25 cellular contexts compared by ENCODE assay signal in the genomic region with DNA sequence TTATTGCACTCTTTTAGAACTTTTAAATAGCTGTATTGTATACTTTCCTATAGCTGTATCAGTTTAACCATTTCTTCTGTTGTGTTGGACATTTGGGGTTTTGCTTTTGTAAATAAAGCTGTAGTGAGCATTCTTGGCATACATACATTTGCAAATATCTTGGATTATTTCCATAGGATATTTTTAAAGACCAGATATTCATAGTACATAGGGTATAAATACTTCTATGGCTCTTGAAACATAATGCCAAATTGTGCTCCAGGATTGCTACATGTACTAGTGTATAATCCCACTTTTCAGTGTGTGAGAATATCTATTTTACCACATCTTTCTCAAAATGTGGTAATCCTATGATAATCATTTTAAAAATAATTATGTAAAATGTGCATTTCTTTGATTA.
"Had no signal": no experiment of that assay in that cellular context is flagged by ENCODE, and none has a peak within 500 bp of the region (broad histone marks: within the 10 kb centered on the region; RNA-seq: fewer than 3 reads in every experiment).

No MANE protein-coding gene starts in this region.

- H3K4me1 ChIP-seq: breast epithelium had no signal

- ATAC-seq: activated CD4-positive, CD25-positive, alpha-beta regulatory T cell treated with anti-CD3 and anti-CD28 coated beads, Interleukin-2, amount 50 U/mL, for 24 hours; activated CD8-positive, alpha-beta memory T cell treated with anti-CD3 and anti-CD28 coated beads, Interleukin-2, amount 10 ng/mL, durations not matched to agents 7 days and 5 days; activated CD8-positive, alpha-beta T cell treated with anti-CD3 and anti-CD28 coated beads, Interleukin-2, amount 10 ng/mL, durations not matched to agents 7 days and 5 days; activated naive CD8-positive, alpha-beta T cell treated with anti-CD3 and anti-CD28 coated beads, Interleukin-2, amount 50 U/mL, for 24 hours; esophagus mucosa; T-helper 17 cell had no signal

- DNase-seq: activated B cell treated with CpG ODN at 0.5 μM for 24 hours; activated CD4-positive, alpha-beta memory T cell treated with anti-CD3 and anti-CD28 coated beads for 36 hours; activated CD4-positive, alpha-beta T cell treated with anti-CD3 and anti-CD28 coated beads, Interleukin-2, amount 10 ng/mL, durations not matched to agents 24 days and 14 days; activated CD8-positive, alpha-beta memory T cell treated with anti-CD3 and anti-CD28 coated beads, Interleukin-2, amount 10 ng/mL, durations not matched to agents 7 days and 5 days; activated CD8-positive, alpha-beta memory T cell treated with anti-CD3 and anti-CD28 coated beads, Interleukin-2, amount 50 U/mL, for 4 hours; activated CD8-positive, alpha-beta T cell treated with anti-CD3 and anti-CD28 coated beads, Interleukin-2, amount 10 ng/mL, durations not matched to agents 7 days and 5 days; activated effector memory CD4-positive, alpha-beta T cell treated with anti-CD3 and anti-CD28 coated beads, Interleukin-2, amount 50 U/mL, for 16 hours; activated naive CD4-positive, alpha-beta T cell treated with anti-CD3 and anti-CD28 coated beads for 36 hours; activated naive CD8-positive, alpha-beta T cell treated with anti-CD3 and anti-CD28 coated beads for 36 hours; activated naive CD8-positive, alpha-beta T cell treated with anti-CD3 and anti-CD28 coated beads, Interleukin-2, amount 50 U/mL, for 24 hours; activated T-cell treated with anti-CD3 and anti-CD28 coated beads, Interleukin-2, amount 50 U/mL, for 1 hour; activated T-cell treated with anti-CD3 and anti-CD28 coated beads, Interleukin-2, amount 50 U/mL, for 48 hours; dorsolateral prefrontal cortex; effector memory CD4-positive, alpha-beta T cell; endodermal cell; head of caudate nucleus; T-helper 1 cell; T-helper 17 cell; T1000; WERI-Rb-1 had no signal

- H3K9me3 ChIP-seq: ascending aorta, breast epithelium had no signal

- H3K27me3 ChIP-seq: ascending aorta, breast epithelium, dorsolateral prefrontal cortex had no signal

- H3K4me3 ChIP-seq: ascending aorta, breast epithelium, coronary artery, dorsolateral prefrontal cortex had no signal

- H3K36me3 ChIP-seq: breast epithelium had no signal
